Comparison of ENCODE assay signal across 8 cellular contexts in genomic region chr16:30903002-30903401, GRCh38. TPM values are rescaled to one million over a fixed set of nuclear protein-coding genes. Genes with fewer than 3 reads are reported as not detected.
DNase-seq lines count a peak whose midpoint lies in the region; ATAC-seq and TF ChIP-seq lines count a peak whose summit lies in the region.

No MANE protein-coding gene starts in this region.

- ATAC-seq in heart right ventricle = peak in 6 of 8 donors; percentile 7 to 36 (median 22)
- no peak for ATAC-seq in Right ventricle myocardium superior (ENCODE audit: poor library complexity)
- no peak for ATAC-seq in HG03159 (IDR thresholded peaks at IDR 0.05; ENCODE audit: unreplicated experiment)

- intact Hi-C loops in heart right ventricle (cut with DNase I) (loop anchor here in 8 of 10 donors (2.0 to 10.0 kb wide), 4 partner anchors 56 to 61 kb away; no protein-coding TSS in a partner anchor), Right ventricle myocardium superior (cut with DNase I) (loop anchor here (5.0 kb wide), 1 partner anchor 56 kb away; no protein-coding TSS in a partner anchor), uterus (cut with DNase I; ENCODE audit: low total_unique reads) (no loop called here)

- H3K9me3 ChIP-seq in heart right ventricle (no peaks in the 10 kb centered on the region), adipocyte (ENCODE audit: control insufficient read depth, low read length) (no peaks in the 10 kb centered on the region), mucosa of rectum (ENCODE audit: control insufficient read depth in 2 of 2, low read length in 2 of 2) (no peaks in the 10 kb centered on the region), uterus (no peaks in the 10 kb centered on the region)

- no peak for DNase-seq in heart right ventricle
- DNase-seq in Right ventricle myocardium superior = no peak
- no peak for DNase-seq in adipocyte (ENCODE audit: low read depth)
- no peak for DNase-seq in uterus
- no peak for DNase-seq in AG08395 (ENCODE audit: low spot score)
- DNase-seq in stimulated activated CD4-positive, alpha-beta T cell treated with anti-CD3 and anti-CD28 coated beads, Interleukin-1b, Interleukin-23, amount 100 ng/mL, for 48 hours = no peak

- H3K4me3 ChIP-seq in heart right ventricle = peak overlapping the region in 7 of 10 donors; percentile 32 to 62 (median 60)
- peak overlapping the region; percentile 78 for H3K4me3 ChIP-seq in adipocyte (ENCODE audit: low read length)
- H3K4me3 ChIP-seq in mucosa of rectum (ENCODE audit: low read length in 2 of 2) = peak overlapping the region; percentile 70 to 74
- H3K4me3 ChIP-seq in uterus = no peak overlapping the region

- H3K27ac ChIP-seq in heart right ventricle (peak overlapping the region in 9 of 10 donors; percentile 83 to 96 (median 94)), mucosa of rectum (ENCODE audit: low read depth in 2 of 2, low read length in 2 of 2) (peak overlapping the region; percentile 9 to 87), uterus (peak overlapping the region; percentile 94)

- H3K4me1 ChIP-seq in heart right ventricle (peaks cover 0 to 43% (median 31%) of the 10 kb centered on the region in 9 donors), adipocyte (ENCODE audit: control insufficient read depth, insufficient read depth, low read length) (peaks cover 3% of the 10 kb centered on the region), mucosa of rectum (ENCODE audit: control insufficient read depth in 2 of 2, insufficient read depth in 2 of 2, low read length in 2 of 2) (peaks cover 10 to 13% of the 10 kb centered on the region in 2 donors), uterus (no peaks in the 10 kb centered on the region)

- H3K27me3 ChIP-seq in heart right ventricle = no peaks in the 10 kb centered on the region
- no peaks in the 10 kb centered on the region for H3K27me3 ChIP-seq in adipocyte (replicated peaks; ENCODE audit: control insufficient read depth, insufficient read depth, low read length)
- H3K27me3 ChIP-seq in mucosa of rectum (ENCODE audit: control insufficient read depth in 2 of 2, insufficient read depth in 2 of 2, low read length in 2 of 2) = no peaks in the 10 kb centered on the region
- no peaks in the 10 kb centered on the region for H3K27me3 ChIP-seq in uterus

- no peak for TF ChIP-seq POLR2A in uterus (IDR thresholded peaks at IDR 0.05)

- H3K36me3 ChIP-seq in heart right ventricle (no peaks in the 10 kb centered on the region), adipocyte (ENCODE audit: control insufficient read depth, insufficient read depth, low read length, severe bottlenecking) (no peaks in the 10 kb centered on the region), mucosa of rectum (ENCODE audit: control insufficient read depth in 2 of 2, insufficient read depth in 2 of 2, low read length in 2 of 2) (no peaks in the 10 kb centered on the region), uterus (no peaks in the 10 kb centered on the region)

- WGBS in heart right ventricle, 2 donors = 67 to 72% methylated on average over 4 of the region's 4 CpGs

- H3K9ac ChIP-seq in adipocyte (ENCODE audit: low read length) (peak overlapping the region; percentile 91), mucosa of rectum (ENCODE audit: low read depth in 1 of 2, low read length in 2 of 2) (no peak overlapping the region)

- TF ChIP-seq CTCF in heart right ventricle (IDR thresholded peaks at IDR 0.05) (no peak), uterus (IDR thresholded peaks at IDR 0.05) (no peak)

RNA-seq across cellular contexts. Expression of gene CTF1, which starts 6.6 kb away (rescaled TPM):
- total RNA-seq in heart right ventricle (10 to 100 TPM in 9 of 10 donors, 1 to 10 TPM in 1; 8.6 to 28.2 (median 19.9) TPM), Right ventricle myocardium superior (6.5 TPM), uterus (10 to 100 TPM in 2 of 4 donors, 1 to 10 TPM in 1, not detected in 1; 2.3 to 20.6 (median 13.8) TPM)
- polyA plus RNA-seq in heart right ventricle = 10 to 100 TPM in 1 of 2 donors, 1 to 10 TPM in 1; 6.5 to 10.4 TPM

RNA-seq across cellular contexts. Expression of gene BCL7C, which starts 9.1 kb away (rescaled TPM):
- 10 to 100 TPM; 24.2 to 31.3 (median 27.0) TPM for total RNA-seq in heart right ventricle
- 10 to 100 TPM; 30.5 to 68.8 TPM for polyA plus RNA-seq in heart right ventricle
- 28.8 TPM for total RNA-seq in Right ventricle myocardium superior
- total RNA-seq in uterus = 10 to 100 TPM; 16.5 to 44.8 (median 35.2) TPM

RNA-seq across cellular contexts. Expression of gene FBXL19, which starts 20.4 kb away (rescaled TPM):
- total RNA-seq in heart right ventricle (1 to 10 TPM; 4.1 to 8.7 (median 5.8) TPM), Right ventricle myocardium superior (4.7 TPM), uterus (10 to 100 TPM in 3 of 4 donors, 1 to 10 TPM in 1; 3.8 to 25.4 (median 19.0) TPM)
- polyA plus RNA-seq in heart right ventricle = 10 to 100 TPM in 1 of 2 donors, 1 to 10 TPM in 1; 5.4 to 14.1 TPM

RNA-seq across cellular contexts. Expression of gene ORAI3, which starts 45.9 kb away (rescaled TPM):
- total RNA-seq in heart right ventricle (10 to 100 TPM in 8 of 10 donors, 1 to 10 TPM in 2; 7.8 to 19.8 (median 11.4) TPM), Right ventricle myocardium superior (9.5 TPM), uterus (10 to 100 TPM; 21.7 to 65.0 (median 27.9) TPM)
- 10 to 100 TPM; 10.1 to 15.4 TPM for polyA plus RNA-seq in heart right ventricle

RNA-seq across cellular contexts. Expression of gene SETD1A, which starts 54.6 kb away (rescaled TPM):
- total RNA-seq in heart right ventricle = 10 to 100 TPM in 2 of 10 donors, 1 to 10 TPM in 8; 7.5 to 11.4 (median 9.2) TPM
- 10 to 100 TPM in 1 of 2 donors, 1 to 10 TPM in 1; 5.8 to 11.2 TPM for polyA plus RNA-seq in heart right ventricle
- 6.9 TPM for total RNA-seq in Right ventricle myocardium superior
- 10 to 100 TPM in 1 of 4 donors, 1 to 10 TPM in 3; 2.1 to 31.7 (median 3.5) TPM for total RNA-seq in uterus

Comparison
In these comparisons a context has a peak if more than half of its experiments do, and no peak if none do; other contexts are left out.
1. ATAC-seq: peak in heart right ventricle (6 of 8); none in Right ventricle myocardium superior (single experiment) and HG03159 (single experiment).
2. H3K4me3 ChIP-seq: peak in heart right ventricle (7 of 10), adipocyte (single experiment) and mucosa of rectum (2 of 2); none in uterus (0 of 2).
3. Peak in every context shown above with its lines, with median percentiles within 50 percentile points of each other: H3K27ac ChIP-seq.